ENCODE assay signal across 8 cellular contexts in genomic region chr5:140322751-140323731, GRCh38. TPM values are rescaled to one million over a fixed set of nuclear protein-coding genes. Genes with fewer than 3 reads are reported as not detected.
DNase-seq lines count a peak whose midpoint lies in the region; ATAC-seq and TF ChIP-seq lines count a peak whose summit lies in the region.

No MANE protein-coding gene starts in this region.

- TF ChIP-seq POLR2A in HCT116 (IDR thresholded peaks at IDR 0.05; ENCODE audit: borderline replicate concordance, extremely low read depth, insufficient read depth, insufficient read length), result no peak

- H2AFZ ChIP-seq in HCT116 (ENCODE audit: low read depth, low read length, poor library complexity, severe bottlenecking), result peak overlapping the region; percentile 47

- H3K9ac ChIP-seq in HCT116 (ENCODE audit: low read length), result peak overlapping the region; percentile 23; the same call in 1 of the 2 replicates

- POLR2A ChIA-PET in HCT116 (lab: Charles Lee), result no interaction called here

- no TSS peak for BruUV-seq in HCT116 (replicated peaks; lab: Mats Ljungman, UMichigan)

- H3K36me3 ChIP-seq in HCT116 (ENCODE audit: control insufficient read depth in 1 of 2, insufficient read depth in 2 of 2, low read length in 2 of 2), result no peaks in the 10 kb centered on the region

- no peaks in the 10 kb centered on the region for H3K9me2 ChIP-seq in HCT116 (ENCODE audit: insufficient read depth)

- H3K4me3 ChIP-seq in HCT116 (replicated peaks in 1 of 2; ENCODE audit: low read depth in 1 of 2, low read length in 2 of 2) (peak overlapping the region in 1 of 2 experiments; percentile 14; a peak in 1 of 4 replicates), skin epidermis (no peak overlapping the region)

- H3K9me3 ChIP-seq in HCT116 (ENCODE audit: control insufficient read depth in 1 of 2, insufficient read depth in 1 of 2, low read depth in 1 of 2, low read length in 2 of 2), result no peaks in the 10 kb centered on the region

- TF ChIP-seq CTCF in HCT116 (IDR thresholded peaks at IDR 0.05 in 2 of 3, conservative IDR thresholded peaks at IDR 0.05 in 1 of 3; ENCODE audit: borderline replicate concordance in 1 of 3, insufficient read depth in 1 of 3, low read depth in 2 of 3, low read length in 2 of 3), result no peak
- TF ChIP-seq CTCF in GM20000 (IDR thresholded peaks at IDR 0.05; ENCODE audit: extremely low read depth, missing control alignments), result no peak

- DNase-seq in HCT116 (ENCODE audit: low read depth, low spot score) (no peak), amniotic stem cell (lab: John Stamatoyannopoulos, UW) (peak; percentile 70), iPS-NIHi7 (ENCODE audit: extremely low spot score) (peak; percentile 29), ureter (ENCODE audit: low spot score) (no peak), GM20000 (ENCODE audit: low spot score) (no peak)
- no peak for DNase-seq in activated CD4-positive, CD25-positive, alpha-beta regulatory T cell treated with anti-CD3 and anti-CD28 coated beads, Interleukin-2, amount 50 U/mL, for 72 hours

- ATAC-seq in HCT116, result peak; percentile 74
- no peak for ATAC-seq in GM21528 (IDR thresholded peaks at IDR 0.05; ENCODE audit: low FRiP score, unreplicated experiment)

- RAD21 ChIA-PET in HCT116 (lab: Charles Lee; ENCODE audit: low non-redundant PET in 1 of 2, low total read pairs in 2 of 2, uncharacterized antibody in 2 of 2, unreplicated experiment in 2 of 2), result no interaction called here

- peak overlapping the region; percentile 58 for H3K4me2 ChIP-seq in HCT116 (ENCODE audit: low read length)

- H3K27ac ChIP-seq in HCT116 (ENCODE audit: low read depth, low read length), result peak overlapping the region; percentile 3; the same call in 1 of the 2 replicates
- H3K27ac ChIP-seq in skin epidermis, result peak overlapping the region in 20 of 21 experiments; percentile 5 to 78 (median 50)

- no peaks in the 10 kb centered on the region for H3K27me3 ChIP-seq in HCT116 (ENCODE audit: insufficient read depth, low read length)

- intact Hi-C loops in HCT116 (cut with micrococcal nuclease), result no loop called here

- no peak for TF ChIP-seq RAD21 in HCT116 (IDR thresholded peaks at IDR 0.05; ENCODE audit: low read depth)

- CTCF ChIA-PET in HCT116 (lab: Charles Lee), result interaction anchor here (1.5 to 1.8 kb wide), 2 partner anchors 20 to 24 kb away, joined by 3 to 4 read pairs; partner anchors contain the start of genes HBEGF and PFDN1

- H3K79me2 ChIP-seq in HCT116 (ENCODE audit: insufficient read depth, low read length), result no peaks in the 10 kb centered on the region

- H4K20me1 ChIP-seq in HCT116 (ENCODE audit: insufficient read depth), result no peaks in the 10 kb centered on the region

- peaks cover 12 to 26% of the 10 kb centered on the region in 2 experiments for H3K4me1 ChIP-seq in HCT116 (ENCODE audit: control insufficient read depth in 1 of 2, insufficient read depth in 2 of 2, low read length in 2 of 2)

TF ChIP-seq in HCT116, 20 proteins besides CTCF, POLR2A, EP300 and RAD21:
- no peak for TF ChIP-seq CEBPB (IDR thresholded peaks at IDR 0.05; ENCODE audit: low read depth)
- no peak for TF ChIP-seq EZH2phosphoT487 (IDR thresholded peaks at IDR 0.05; ENCODE audit: borderline replicate concordance)
- no peak for TF ChIP-seq REST (IDR thresholded peaks at IDR 0.05; ENCODE audit: low read depth)
- no peak for TF ChIP-seq TCF7L2 (IDR thresholded peaks at IDR 0.05; ENCODE audit: borderline replicate concordance, extremely low read depth, insufficient read depth, insufficient read length)
- TF ChIP-seq ZBTB33 (IDR thresholded peaks at IDR 0.05; ENCODE audit: extremely low read depth, insufficient replicate concordance, low read length), result no peak
- no peak for TF ChIP-seq CBX3 (IDR thresholded peaks at IDR 0.05; ENCODE audit: low read depth)
- no peak for TF ChIP-seq EZH2 (IDR thresholded peaks at IDR 0.05)
- TF ChIP-seq POLR2AphosphoS5 (IDR thresholded peaks at IDR 0.05; ENCODE audit: low read depth, low read length), result no peak
TF ChIP-seq in HCT116: peak in this region for 0.

RNA-seq across cellular contexts. Expression of gene PFDN1, which starts 20.1 kb away (rescaled TPM):
- total RNA-seq in HCT116 (2021; ENCODE audit: unreplicated experiment), result 48.9 TPM
- 48.8 and 63.0 TPM in 2 replicates for polyA plus RNA-seq in HCT116 (2012)
- 41.5 TPM for total RNA-seq in ureter

RNA-seq across cellular contexts. Expression of gene HBEGF, which starts 23.4 kb away (rescaled TPM):
- total RNA-seq in HCT116 (2021; ENCODE audit: unreplicated experiment) (12.3 TPM), ureter (5.6 TPM)
- polyA plus RNA-seq in HCT116 (2012), result 20.8 and 21.7 TPM in 2 replicates

RNA-seq across cellular contexts. Expression of gene SLC4A9, which starts 37.0 kb away (rescaled TPM):
- 0.49 TPM for total RNA-seq in HCT116 (2021; ENCODE audit: unreplicated experiment)
- 0.08 and 0.26 TPM in 2 replicates for polyA plus RNA-seq in HCT116 (2012)
- 0.13 TPM for total RNA-seq in ureter

Comparison
In these comparisons a context has a peak if more than half of its experiments do, and no peak if none do; other contexts are left out.
1. DNase-seq: peak in amniotic stem cell (single experiment) and iPS-NIHi7 (single experiment); none in HCT116 (single experiment), ureter (single experiment), activated CD4-positive, CD25-positive, alpha-beta regulatory T cell treated with anti-CD3 and anti-CD28 coated beads, Interleukin-2, amount 50 U/mL, for 72 hours (single experiment) and GM20000 (single experiment).